In genomic region chr15:68536331-68537095, GRCh38 we compare ENCODE assay signal across 13 cellular contexts. TPM values are rescaled to one million over a fixed set of nuclear protein-coding genes. Genes with fewer than 3 reads are reported as not detected.
DNase-seq lines count a peak whose midpoint lies in the region; ATAC-seq and TF ChIP-seq lines count a peak whose summit lies in the region.
"Had no signal": no experiment of that assay in that cellular context is flagged by ENCODE, and none has a peak within 500 bp of the region (broad histone marks: within the 10 kb centered on the region; RNA-seq: fewer than 3 reads in every experiment).

No MANE protein-coding gene starts in this region.

- H3K4me1 ChIP-seq in body of pancreas (no peaks in the 10 kb centered on the region), transverse colon (no peaks in the 10 kb centered on the region)

- H3K36me3 Mint-ChIP-seq in activated naive CD8-positive, alpha-beta T cell treated with anti-CD3 and anti-CD28 coated beads, Interleukin-2, amount 50 U/mL, for 24 hours (ENCODE audit: low read depth), result peaks cover 4% of the 10 kb centered on the region
- H3K36me3 Mint-ChIP-seq: CD14-positive monocyte had no signal

- no peak for TF ChIP-seq EP300 in transverse colon (IDR thresholded peaks at IDR 0.05; ENCODE audit: low read depth)

- H3K36me3 ChIP-seq in body of pancreas (replicated peaks in 1 of 2; ENCODE audit: insufficient read depth in 1 of 2, low read depth in 2 of 2), result no peaks in the 10 kb centered on the region
- H3K36me3 ChIP-seq in transverse colon, result no peaks in the 10 kb centered on the region

- TF ChIP-seq POLR2A in body of pancreas (IDR thresholded peaks at IDR 0.05) (no peak), transverse colon (IDR thresholded peaks at IDR 0.05) (no peak)

- H3K9me3 Mint-ChIP-seq in activated naive CD8-positive, alpha-beta T cell treated with anti-CD3 and anti-CD28 coated beads, Interleukin-2, amount 50 U/mL, for 24 hours, result peaks cover 19% of the 10 kb centered on the region

- ATAC-seq in body of pancreas (peak; percentile 24), HG02588 (IDR thresholded peaks at IDR 0.05; ENCODE audit: unreplicated experiment) (no peak), HG03175 (IDR thresholded peaks at IDR 0.05; ENCODE audit: unreplicated experiment) (no peak)
- ATAC-seq in activated naive CD8-positive, alpha-beta T cell treated with anti-CD3 and anti-CD28 coated beads, Interleukin-2, amount 50 U/mL, for 24 hours, result no peak

- DNase-seq in ACHN (peak; percentile 6), LHCN-M2 (ENCODE audit: low read depth) (peak; percentile 84), body of pancreas (no peak), kidney glomerular epithelial cell (lab: John Stamatoyannopoulos, UW) (peak; percentile 77), transverse colon (no peak)
- DNase-seq in activated naive CD8-positive, alpha-beta T cell treated with anti-CD3 and anti-CD28 coated beads, Interleukin-2, amount 50 U/mL, for 24 hours, result no peak
- DNase-seq: PC-9; stimulated activated CD4-positive, alpha-beta T cell treated with anti-CD3 and anti-CD28 coated beads, Interleukin-4, amount 100 ng/mL, for 1 hour had no signal

- TF ChIP-seq CTCF in body of pancreas (IDR thresholded peaks at IDR 0.05) (no peak), transverse colon (IDR thresholded peaks at IDR 0.05) (no peak)

- H3K4me3 Mint-ChIP-seq in activated naive CD8-positive, alpha-beta T cell treated with anti-CD3 and anti-CD28 coated beads, Interleukin-2, amount 50 U/mL, for 24 hours, result no peak overlapping the region
- H3K4me3 Mint-ChIP-seq: CD14-positive monocyte, neural crest cell, WTC11 had no signal

- peaks cover 6% of the 10 kb centered on the region for H3K27me3 Mint-ChIP-seq in activated naive CD8-positive, alpha-beta T cell treated with anti-CD3 and anti-CD28 coated beads, Interleukin-2, amount 50 U/mL, for 24 hours

- intact Hi-C loops in body of pancreas (cut with DNase I), result no loop called here
- intact Hi-C loops in transverse colon (cut with DNase I; ENCODE audit: low total_unique reads), result no loop called here

- H3K27ac Mint-ChIP-seq in activated naive CD8-positive, alpha-beta T cell treated with anti-CD3 and anti-CD28 coated beads, Interleukin-2, amount 50 U/mL, for 24 hours, result no peak overlapping the region
- H3K27ac Mint-ChIP-seq: CD14-positive monocyte, WTC11 had no signal

- H3K27ac ChIP-seq in body of pancreas (no peak overlapping the region), transverse colon (no peak overlapping the region)
- H3K27ac ChIP-seq: PC-9 had no signal

- H3K27me3 ChIP-seq in body of pancreas (no peaks in the 10 kb centered on the region), transverse colon (peaks cover 4% of the 10 kb centered on the region)

- H3K4me1 Mint-ChIP-seq in activated naive CD8-positive, alpha-beta T cell treated with anti-CD3 and anti-CD28 coated beads, Interleukin-2, amount 50 U/mL, for 24 hours, result no peaks in the 10 kb centered on the region
- H3K4me1 Mint-ChIP-seq: CD14-positive monocyte, neural crest cell, WTC11 had no signal

- no peak overlapping the region for H3K4me3 ChIP-seq in body of pancreas
- H3K4me3 ChIP-seq in transverse colon, result no peak overlapping the region
- H3K4me3 ChIP-seq: PC-9 had no signal

- WGBS in body of pancreas, 2 donors, result 55 to 60% methylated on average over 4 of the region's 4 CpGs
- 64 to 77% methylated on average over 3 to 4 of the region's 4 CpGs for WGBS in transverse colon (ENCODE audit: low coverage in 1 of 2), 2 donors

- H3K9me3 ChIP-seq in body of pancreas (peaks cover 0 to 4% (median 0%) of the 10 kb centered on the region in 3 donors), transverse colon (peaks cover 7 to 12% of the 10 kb centered on the region in 2 donors)

- in situ Hi-C loops in ACHN (cut with HindIII; ENCODE audit: low pct_ligation_motif_present, low pct_unique_long_range_greater_than_20kb, low sequenced_read_pairs), result no loop called here
- in situ Hi-C loops in transverse colon (cut with MboI; ENCODE audit: low pct_ligation_motif_present in 1 of 4, low pct_unique_long_range_greater_than_20kb in 1 of 4, low sequenced_read_pairs in 3 of 4), result no loop called here

RNA-seq across cellular contexts. Expression of gene CORO2B, which starts 42.3 kb away (rescaled TPM):
- total RNA-seq in LHCN-M2 (2014; rRNA removed) (18.3 and 20.3 TPM in 2 replicates), body of pancreas (1 to 10 TPM; 1.0 to 4.0 TPM), transverse colon (1 to 10 TPM in 3 of 4 donors, under 1 TPM in 1; 0.40 to 2.2 (median 2.0) TPM)
- polyA plus RNA-seq in LHCN-M2 (2012), result 7.8 TPM
- polyA plus RNA-seq: CD14-positive monocyte had no signal

Comparison
In these comparisons a context has a peak if more than half of its experiments do, and no peak if none do; other contexts are left out.
1. DNase-seq: peak in ACHN (single experiment), LHCN-M2 (single experiment) and kidney glomerular epithelial cell (single experiment); none in body of pancreas (0 of 4), activated naive CD8-positive, alpha-beta T cell treated with anti-CD3 and anti-CD28 coated beads, Interleukin-2, amount 50 U/mL, for 24 hours (single experiment) and transverse colon (single experiment).